Comparison of ENCODE assay signal across 33 cellular contexts in genomic region chr9:20538956-20539355, GRCh38.
A peak's percentile ranks its signal among the peaks of the same experiment; 100 is the strongest.
DNase-seq lines count a peak whose midpoint lies in the region; ATAC-seq, FAIRE-seq and TF ChIP-seq lines count a peak whose summit lies in the region.
"Had no signal": no experiment of that assay in that cellular context is flagged by ENCODE, and none has a peak within 500 bp of the region (broad histone marks: within the 10 kb centered on the region; RNA-seq: fewer than 3 reads in every experiment).

No MANE protein-coding gene starts in this region.

- DNase-seq in AG10803 (ENCODE audit: low read depth) (peak; percentile 53), HFFc6 (peak; percentile 21), choroid plexus epithelial cell (ENCODE audit: low read depth) (peak; percentile 16), keratinocyte (ENCODE audit: low read depth, low spot score) (no peak), ACHN (no peak), chondrocyte (ENCODE audit: low spot score) (no peak)
- no peak for DNase-seq in stimulated activated naive B cell treated with anti-CD40 and anti-IgM and Interleukin-4, amounts not matched to agents 10 μg/mL and 1 μg/mL and 100 μg/mL, for 72 hours
- DNase-seq: activated CD4-positive, alpha-beta T cell treated with anti-CD3 and anti-CD28 coated beads, Interleukin-2, amount 50 U/mL, for 4 hours; activated naive CD4-positive, alpha-beta T cell treated with Interleukin-2 at 50 U/mL for 16 hours; BE2C; effector CD4-positive, alpha-beta T cell; erythroblast; hypothalamus; immature natural killer cell; left ventricle myocardium superior; naive B cell; NCI-H1105 treated with DMSO at 0.1 percent for 48 hours; NCI-H2029 treated with DMSO at 0.1 percent for 48 hours; NCI-H748 treated with DMSO at 0.1 percent for 48 hours; SJCRH30; stimulated activated naive CD4-positive, alpha-beta T cell; testis; uterus had no signal

- H3K4me3 ChIP-seq in AG10803 (ENCODE audit: low read length): no peak overlapping the region
- no peak overlapping the region for H3K4me3 ChIP-seq in choroid plexus epithelial cell (ENCODE audit: low read depth, low read length)
- no peak overlapping the region for H3K4me3 ChIP-seq in keratinocyte (ENCODE audit: control insufficient read depth in 2 of 3, extremely low read depth in 1 of 3, insufficient read depth in 2 of 3, low read depth in 1 of 3, low read length in 3 of 3)
- H3K4me3 ChIP-seq: SJCRH30, testis, uterus had no signal

- H3K4me3 Mint-ChIP-seq in HFFc6: no peak overlapping the region
- no peak overlapping the region for H3K4me3 Mint-ChIP-seq in stimulated activated naive B cell treated with anti-CD40 and anti-IgM and Interleukin-4, amounts not matched to agents 10 μg/mL and 1 μg/mL and 100 μg/mL, for 72 hours
- H3K4me3 Mint-ChIP-seq in chondrocyte (ENCODE audit: unreplicated experiment): no peak overlapping the region
- H3K4me3 Mint-ChIP-seq: brain, immature natural killer cell, naive B cell had no signal

- no peak overlapping the region for H3K9ac ChIP-seq in keratinocyte (ENCODE audit: control insufficient read depth, extremely low read depth, insufficient read depth, low read length)

- H3K4me1 ChIP-seq in keratinocyte (ENCODE audit: control insufficient read depth, extremely low read depth, insufficient read depth, low read length): no peaks in the 10 kb centered on the region
- H3K4me1 ChIP-seq: BE2C, SJCRH30, testis had no signal

- H3K9me3 ChIP-seq in keratinocyte (ENCODE audit: control insufficient read depth, low read depth, low read length): peaks cover 6% of the 10 kb centered on the region
- H3K9me3 ChIP-seq: SJCRH30, testis had no signal

- H3K27me3 Mint-ChIP-seq in HFFc6 (ENCODE audit: insufficient read depth): no peaks in the 10 kb centered on the region; the same call in 1 of the 2 replicates
- H3K27me3 Mint-ChIP-seq in stimulated activated naive B cell treated with anti-CD40 and anti-IgM and Interleukin-4, amounts not matched to agents 10 μg/mL and 1 μg/mL and 100 μg/mL, for 72 hours: no peaks in the 10 kb centered on the region
- no peaks in the 10 kb centered on the region for H3K27me3 Mint-ChIP-seq in chondrocyte (ENCODE audit: low read depth)
- H3K27me3 Mint-ChIP-seq: brain, naive B cell, progenitor cell of endocrine pancreas had no signal

- in situ Hi-C loops in ACHN (cut with HindIII; ENCODE audit: low pct_ligation_motif_present, low pct_unique_long_range_greater_than_20kb, low sequenced_read_pairs): no loop called here

- H3K27ac Mint-ChIP-seq in HFFc6 (no peak overlapping the region), chondrocyte (ENCODE audit: unreplicated experiment) (no peak overlapping the region)
- no peak overlapping the region for H3K27ac Mint-ChIP-seq in stimulated activated naive B cell treated with anti-CD40 and anti-IgM and Interleukin-4, amounts not matched to agents 10 μg/mL and 1 μg/mL and 100 μg/mL, for 72 hours
- H3K27ac Mint-ChIP-seq: brain, immature natural killer cell, progenitor cell of endocrine pancreas had no signal

- no peaks in the 10 kb centered on the region for H3K9me1 ChIP-seq in keratinocyte (ENCODE audit: control insufficient read depth, extremely low read depth, insufficient read depth, low read length)

- H3K36me3 ChIP-seq in keratinocyte (ENCODE audit: control insufficient read depth in 2 of 2, extremely low read depth in 1 of 2, insufficient read depth in 2 of 2, low read length in 2 of 2): no peaks in the 10 kb centered on the region
- H3K36me3 ChIP-seq: BE2C, neutrophil, SJCRH30, uterus had no signal

- no peak overlapping the region for H3K27ac ChIP-seq in keratinocyte (ENCODE audit: control insufficient read depth, insufficient read depth, low read length)
- H3K27ac ChIP-seq: neutrophil, SJCRH30, testis, uterus had no signal

- H2AFZ ChIP-seq in keratinocyte (ENCODE audit: control insufficient read depth, low read length): no peak overlapping the region

- H3K9me3 Mint-ChIP-seq in HFFc6 (peaks cover 29% of the 10 kb centered on the region), chondrocyte (ENCODE audit: low read depth) (peaks cover 13% of the 10 kb centered on the region)
- peaks cover 17 to 28% of the 10 kb centered on the region in 2 donors for H3K9me3 Mint-ChIP-seq in stimulated activated naive B cell treated with anti-CD40 and anti-IgM and Interleukin-4, amounts not matched to agents 10 μg/mL and 1 μg/mL and 100 μg/mL, for 72 hours

- H3K4me1 Mint-ChIP-seq in HFFc6 (ENCODE audit: low read depth) (peaks cover 18% of the 10 kb centered on the region), chondrocyte (ENCODE audit: low read depth) (peaks cover 4% of the 10 kb centered on the region)
- no peaks in the 10 kb centered on the region for H3K4me1 Mint-ChIP-seq in stimulated activated naive B cell treated with anti-CD40 and anti-IgM and Interleukin-4, amounts not matched to agents 10 μg/mL and 1 μg/mL and 100 μg/mL, for 72 hours

- no peak for TF ChIP-seq CTCF in AG10803 (conservative IDR thresholded peaks at IDR 0.05; ENCODE audit: low read length)
- TF ChIP-seq CTCF in HFFc6 (IDR thresholded peaks at IDR 0.05): no peak
- TF ChIP-seq CTCF in choroid plexus epithelial cell (conservative IDR thresholded peaks at IDR 0.05; ENCODE audit: low read depth, low read length): no peak
- no peak for TF ChIP-seq CTCF in keratinocyte (optimal IDR thresholded peaks at IDR 0.05 in 1 of 3, IDR thresholded peaks at IDR 0.05 in 1 of 3, conservative IDR thresholded peaks at IDR 0.05 in 1 of 3; ENCODE audit: extremely low read depth in 1 of 3, insufficient read depth in 2 of 3, low read length in 3 of 3)
- no peak for TF ChIP-seq CTCF in chondrocyte (IDR thresholded peaks at IDR 0.05)

- H3K79me2 ChIP-seq in keratinocyte (ENCODE audit: control insufficient read depth, insufficient read depth, low read length): no peaks in the 10 kb centered on the region

- peak; percentile 13 for FAIRE-seq in keratinocyte (lab: Jason Lieb, UNC)
- FAIRE-seq: A204.1, colon, G401.6, RCC 7860, TTC549 had no signal

- no peaks in the 10 kb centered on the region for H3K27me3 ChIP-seq in keratinocyte (ENCODE audit: control insufficient read depth, extremely low read depth, insufficient read depth, low read length)
- H3K27me3 ChIP-seq: BE2C, neutrophil, SJCRH30, testis, uterus had no signal

- no peak for ATAC-seq in stimulated activated naive B cell treated with anti-CD40 and anti-IgM and Interleukin-4, amounts not matched to agents 10 μg/mL and 1 μg/mL and 100 μg/mL, for 72 hours (replicated peaks)
- no peak for ATAC-seq in HG03457 (IDR thresholded peaks at IDR 0.05; ENCODE audit: unreplicated experiment)
- ATAC-seq: left ventricle myocardium superior, sciatic nerve had no signal

- H3K4me2 ChIP-seq in keratinocyte (ENCODE audit: control insufficient read depth, extremely low read depth, insufficient read depth, low read depth, low read length): no peak overlapping the region

- H3K36me3 Mint-ChIP-seq in HFFc6 (ENCODE audit: low read depth) (peaks cover 29% of the 10 kb centered on the region), chondrocyte (ENCODE audit: low read depth) (peaks cover 2% of the 10 kb centered on the region)
- peaks cover 17 to 28% of the 10 kb centered on the region in 2 donors for H3K36me3 Mint-ChIP-seq in stimulated activated naive B cell treated with anti-CD40 and anti-IgM and Interleukin-4, amounts not matched to agents 10 μg/mL and 1 μg/mL and 100 μg/mL, for 72 hours

- H4K20me1 ChIP-seq in keratinocyte (ENCODE audit: control insufficient read depth, extremely low read depth, insufficient read depth, low read length): no peaks in the 10 kb centered on the region

- dilution Hi-C loops in keratinocyte (cut with MboI; ENCODE audit: extremely low pct_ligation_motif_present, low sequenced_read_pairs): no loop called here

Comparison
In these comparisons a context has a peak if more than half of its experiments do, and no peak if none do; other contexts are left out.
1. DNase-seq: peak in AG10803 (single experiment), HFFc6 (single experiment) and choroid plexus epithelial cell (single experiment); none in keratinocyte (single experiment), stimulated activated naive B cell treated with anti-CD40 and anti-IgM and Interleukin-4, amounts not matched to agents 10 μg/mL and 1 μg/mL and 100 μg/mL, for 72 hours (single experiment), ACHN (single experiment) and chondrocyte (single experiment).